ENCODE assay signal across 16 cellular contexts in genomic region chr5:98307811-98308210, GRCh38.
DNase-seq lines count a peak whose midpoint lies in the region; ATAC-seq, FAIRE-seq and TF ChIP-seq lines count a peak whose summit lies in the region.
"Had no signal": no experiment of that assay in that cellular context is flagged by ENCODE, and none has a peak within 500 bp of the region (broad histone marks: within the 10 kb centered on the region; RNA-seq: fewer than 3 reads in every experiment).

No MANE protein-coding gene starts in this region.

- no peaks in the 10 kb centered on the region for H3K36me3 ChIP-seq in mammary epithelial cell (ENCODE audit: insufficient read depth, low read length)
- H3K36me3 ChIP-seq in keratinocyte (ENCODE audit: control insufficient read depth in 2 of 2, extremely low read depth in 1 of 2, insufficient read depth in 2 of 2, low read length in 2 of 2): no peaks in the 10 kb centered on the region
- H3K36me3 ChIP-seq in adrenal gland (replicated peaks in 1 of 2): no peaks in the 10 kb centered on the region
- H3K36me3 ChIP-seq: Peyer's patch, upper lobe of right lung had no signal

- H3K9me3 ChIP-seq in mammary epithelial cell (replicated peaks; ENCODE audit: insufficient read depth, low read length) (no peaks in the 10 kb centered on the region), keratinocyte (ENCODE audit: control insufficient read depth, low read depth, low read length) (no peaks in the 10 kb centered on the region), adrenal gland (replicated peaks in 1 of 3) (no peaks in the 10 kb centered on the region)
- H3K9me3 ChIP-seq: Peyer's patch, upper lobe of right lung had no signal

- H3K27ac ChIP-seq in mammary epithelial cell (ENCODE audit: insufficient read depth, low read depth, low read length) (peak overlapping the region; percentile 96), keratinocyte (ENCODE audit: control insufficient read depth, insufficient read depth, low read length) (peak overlapping the region; percentile 90), adrenal gland (no peak overlapping the region)
- H3K27ac ChIP-seq: Peyer's patch, upper lobe of right lung had no signal

- H3K4me2 ChIP-seq in mammary epithelial cell (ENCODE audit: insufficient read depth, low read depth, low read length) (no peak overlapping the region), keratinocyte (ENCODE audit: control insufficient read depth, extremely low read depth, insufficient read depth, low read depth, low read length) (no peak overlapping the region)

- peak; percentile 84 for FAIRE-seq in keratinocyte (lab: Jason Lieb, UNC)

- in situ Hi-C loops in mammary epithelial cell (cut with MboI; ENCODE audit: low sequenced_read_pairs in 2 of 2): no loop called here

- DNase-seq in AG08395 (ENCODE audit: low spot score): peak; percentile 25
- peak; percentile 35 for DNase-seq in NCI-H69 (lab: John Stamatoyannopoulos, UW)
- DNase-seq in mammary epithelial cell: peak; percentile 83
- no peak for DNase-seq in keratinocyte (ENCODE audit: low read depth, low spot score)
- DNase-seq in adrenal gland: no peak
- no peak for DNase-seq in activated naive CD4-positive, alpha-beta T cell treated with anti-CD3 and anti-CD28 coated beads, Interleukin-2, amount 50 U/mL, for 16 hours
- no peak for DNase-seq in RPMI8226
- DNase-seq: activated CD4-positive, alpha-beta memory T cell treated with anti-CD3 and anti-CD28 coated beads, Interleukin-2, amount 10 ng/mL, durations not matched to agents 7 days and 5 days; activated effector memory CD4-positive, alpha-beta T cell treated with Interleukin-2 at 50 U/mL for 16 hours; caudate nucleus; DMS 273 treated with DMSO at 0.1 percent for 48 hours; mesendoderm; NCI-H1092; Peyer's patch; upper lobe of right lung had no signal

- CTCF ChIA-PET in mammary epithelial cell (lab: Charles Lee; ENCODE audit: low non-redundant PET): no interaction called here

- BruUV-seq in mammary epithelial cell (replicated peaks; lab: Mats Ljungman, UMichigan): no TSS peak

- dilution Hi-C loops in mammary epithelial cell (cut with HindIII; ENCODE audit: low sequenced_read_pairs): no loop called here
- dilution Hi-C loops in keratinocyte (cut with MboI; ENCODE audit: extremely low pct_ligation_motif_present, low sequenced_read_pairs): no loop called here

- TF ChIP-seq POLR2A in adrenal gland (IDR thresholded peaks at IDR 0.05): no peak

- H3K27me3 ChIP-seq in mammary epithelial cell (ENCODE audit: insufficient read depth, low read length): no peaks in the 10 kb centered on the region
- H3K27me3 ChIP-seq in keratinocyte (ENCODE audit: control insufficient read depth, extremely low read depth, insufficient read depth, low read length): no peaks in the 10 kb centered on the region
- no peaks in the 10 kb centered on the region for H3K27me3 ChIP-seq in adrenal gland
- H3K27me3 ChIP-seq: Peyer's patch, upper lobe of right lung had no signal

- no peak for TF ChIP-seq CTCF in mammary epithelial cell (conservative IDR thresholded peaks at IDR 0.05 in 1 of 2, IDR thresholded peaks at IDR 0.05 in 1 of 2; ENCODE audit: extremely low read depth in 1 of 2, insufficient read depth in 1 of 2, low read depth in 1 of 2, low read length in 2 of 2)
- no peak for TF ChIP-seq CTCF in keratinocyte (optimal IDR thresholded peaks at IDR 0.05 in 1 of 3, IDR thresholded peaks at IDR 0.05 in 1 of 3, conservative IDR thresholded peaks at IDR 0.05 in 1 of 3; ENCODE audit: extremely low read depth in 1 of 3, insufficient read depth in 2 of 3, low read length in 3 of 3)
- TF ChIP-seq CTCF in adrenal gland (IDR thresholded peaks at IDR 0.05): no peak

- peak overlapping the region; percentile 62 for H3K9ac ChIP-seq in mammary epithelial cell (ENCODE audit: insufficient read depth, low read length)
- peak overlapping the region; percentile 3 for H3K9ac ChIP-seq in keratinocyte (ENCODE audit: control insufficient read depth, extremely low read depth, insufficient read depth, low read length)

- 0% methylated on average over 1 of the region's 2 CpGs for WGBS in mammary epithelial cell (ENCODE audit: low coverage, missing lambda C conversion rate)
- 56 to 79% (median 72%) methylated on average over 2 of the region's 2 CpGs for WGBS in adrenal gland, 4 donors

- H3K79me2 ChIP-seq in mammary epithelial cell (ENCODE audit: insufficient read depth, low read length): no peaks in the 10 kb centered on the region
- H3K79me2 ChIP-seq in keratinocyte (ENCODE audit: control insufficient read depth, insufficient read depth, low read length): no peaks in the 10 kb centered on the region

- peaks cover 36% of the 10 kb centered on the region for H3K4me1 ChIP-seq in mammary epithelial cell (ENCODE audit: insufficient read depth, low read length)
- peaks cover 37% of the 10 kb centered on the region for H3K4me1 ChIP-seq in keratinocyte (ENCODE audit: control insufficient read depth, extremely low read depth, insufficient read depth, low read length)
- no peaks in the 10 kb centered on the region for H3K4me1 ChIP-seq in adrenal gland (replicated peaks in 1 of 2)
- H3K4me1 ChIP-seq: Peyer's patch, upper lobe of right lung had no signal

- H3K4me3 ChIP-seq in mammary epithelial cell (replicated peaks in 1 of 3; ENCODE audit: insufficient read depth in 1 of 3, low read depth in 2 of 3, low read length in 3 of 3) (no peak overlapping the region), keratinocyte (ENCODE audit: control insufficient read depth in 2 of 3, extremely low read depth in 1 of 3, insufficient read depth in 2 of 3, low read depth in 1 of 3, low read length in 3 of 3) (no peak overlapping the region), adrenal gland (no peak overlapping the region)
- H3K4me3 ChIP-seq: Peyer's patch, upper lobe of right lung had no signal

- ATAC-seq in GM21360 (IDR thresholded peaks at IDR 0.05; ENCODE audit: unreplicated experiment): no peak
- ATAC-seq: upper lobe of right lung had no signal

- H4K20me1 ChIP-seq in mammary epithelial cell (ENCODE audit: insufficient read depth, low read length) (no peaks in the 10 kb centered on the region), keratinocyte (ENCODE audit: control insufficient read depth, extremely low read depth, insufficient read depth, low read length) (no peaks in the 10 kb centered on the region)

- intact Hi-C loops in mammary epithelial cell (cut with micrococcal nuclease) (loop anchor here (2.0 to 5.0 kb wide), 2 partner anchors 41 to 61 kb away; no protein-coding TSS in a partner anchor), adrenal gland (cut with DNase I) (no loop called here)

- H2AFZ ChIP-seq in mammary epithelial cell (ENCODE audit: low read depth, low read length) (peak overlapping the region; percentile 36), keratinocyte (ENCODE audit: control insufficient read depth, low read length) (no peak overlapping the region)

- H3K9me1 ChIP-seq in keratinocyte (ENCODE audit: control insufficient read depth, extremely low read depth, insufficient read depth, low read length): no peaks in the 10 kb centered on the region

Comparison
In these comparisons a context has a peak if more than half of its experiments do, and no peak if none do; other contexts are left out.
1. DNase-seq: peak in AG08395 (single experiment), NCI-H69 (single experiment) and mammary epithelial cell (single experiment); none in keratinocyte (single experiment), adrenal gland (0 of 7), activated naive CD4-positive, alpha-beta T cell treated with anti-CD3 and anti-CD28 coated beads, Interleukin-2, amount 50 U/mL, for 16 hours (single experiment) and RPMI8226 (single experiment).
2. H3K27ac ChIP-seq: peak in mammary epithelial cell (single experiment) and keratinocyte (single experiment); none in adrenal gland (0 of 5).